29 cellular contexts compared by ENCODE assay signal in genomic region chr20:61966492-61967244, GRCh38.
DNase-seq lines count a peak whose midpoint lies in the region; ATAC-seq, FAIRE-seq and TF ChIP-seq lines count a peak whose summit lies in the region.
"Had no signal": no experiment of that assay in that cellular context is flagged by ENCODE, and none has a peak within 500 bp of the region (broad histone marks: within the 10 kb centered on the region; RNA-seq: fewer than 3 reads in every experiment).

No MANE protein-coding gene starts in this region.

- peak; percentile 51 for DNase-seq in activated CD4-positive, alpha-beta T cell treated with anti-CD3 and anti-CD28 coated beads, Interleukin-2, amount 10 ng/mL, durations not matched to agents 24 days and 14 days
- no peak for DNase-seq in activated CD4-positive, alpha-beta T cell treated with anti-CD3 and anti-CD28 coated beads for 48 hours
- DNase-seq in Panc1 (ENCODE audit: low read depth, low spot score) (no peak), HepG2 (ENCODE audit: low spot score) (peak; percentile 39), spleen (peak; percentile 80), H54 (ENCODE audit: insufficient read length, low spot score) (no peak), NCI-H82 treated with DMSO at 0.1 percent for 48 hours (lab: John Stamatoyannopoulos, UW; ENCODE audit: unreplicated experiment) (no peak)
- DNase-seq: 8988T; activated CD4-positive, alpha-beta T cell treated with anti-CD3 and anti-CD28 coated beads, Interleukin-2, amount 50 U/mL, for 4 hours; activated CD4-positive, CD25-positive, alpha-beta regulatory T cell; mammary epithelial cell; MV-4-11; NCI-H2107; NCI-H446 treated with DMSO at 0.1 percent for 48 hours; NCI-H774; stimulated activated CD4-positive, alpha-beta T cell treated with anti-CD3 and anti-CD28 coated beads, Interleukin-4, amount 100 ng/mL, for 1 hour; T-helper 1 cell; transverse colon had no signal

- TF ChIP-seq POLR2A in HepG2 (IDR thresholded peaks at IDR 0.05; ENCODE audit: insufficient read depth in 1 of 2, low read depth in 2 of 2, low read length in 2 of 2), result no peak
- no peak for TF ChIP-seq POLR2A in spleen (IDR thresholded peaks at IDR 0.05)
- TF ChIP-seq POLR2A in H54 (IDR thresholded peaks at IDR 0.05; ENCODE audit: low read depth, low read length), result no peak

- WGBS in HepG2 (ENCODE audit: low lambda C conversion rate), result 50% methylated on average over 15 of the region's 25 CpGs
- WGBS in spleen, 5 donors, result 74 to 86% (median 78%) methylated on average over 3 to 25 of the region's 25 CpGs

- POLR2A ChIA-PET in Panc1 (lab: Charles Lee), result no interaction called here
- POLR2A ChIA-PET in HepG2 (lab: Yijun Ruan, JAX), result no interaction called here

- TF ChIP-seq EP300 in HepG2 (IDR thresholded peaks at IDR 0.05; ENCODE audit: low read depth in 2 of 2, low read length in 2 of 2), result no peak
- no peak for TF ChIP-seq EP300 in HepG2 (CRISPR knock-in tag; IDR thresholded peaks at IDR 0.05; ENCODE audit: borderline replicate concordance)

- CTCF ChIA-PET in Panc1 (lab: Charles Lee), result interaction anchor here (0.6 kb wide), 1 partner anchor 606 kb away, joined by 3 read pairs; no protein-coding TSS in a partner anchor
- CTCF ChIA-PET in HepG2 (lab: Yijun Ruan, JAX; ENCODE audit: low intra/inter-chr PET ratio, low total read pairs), result no interaction called here

- H3K27ac Mint-ChIP-seq in activated CD4-positive, alpha-beta T cell treated with anti-CD3 and anti-CD28 coated beads, Interleukin-2, amount 10 ng/mL, durations not matched to agents 24 days and 14 days, result no peak overlapping the region
- H3K27ac Mint-ChIP-seq: activated naive CD4-positive, alpha-beta T cell treated with anti-CD3 and anti-CD28 coated beads, Interleukin-2, amount 50 U/mL, for 24 hours; activated T-helper 2 cell treated with anti-CD3 and anti-CD28 coated beads, Interferon-gamma antibody, Interleukin-2, Interleukin-4, amounts not matched to agents 10 μg/mL and 5 μg/mL and 100 μg/mL, durations not matched to agents 14 hours and 24 hours and 36 hours; CD14-positive monocyte had no signal

- no peak overlapping the region for H3K27ac ChIP-seq in Panc1 (ENCODE audit: low read length)
- no peak overlapping the region for H3K27ac ChIP-seq in HepG2 (ENCODE audit: extremely low read length, insufficient read depth, low read length)
- no peak overlapping the region for H3K27ac ChIP-seq in spleen
- H3K27ac ChIP-seq: gastroesophageal sphincter, hepatocyte, transverse colon had no signal

- H2AFZ ChIP-seq in HepG2 (ENCODE audit: low read length), result no peak overlapping the region
- H2AFZ ChIP-seq: hepatocyte had no signal

- H4K20me1 ChIP-seq in HepG2 (ENCODE audit: insufficient read depth, low read length), result no peaks in the 10 kb centered on the region

- BruUV-seq in Panc1 (replicated peaks; lab: Mats Ljungman, UMichigan), result no TSS peak
- BruUV-seq in HepG2 (replicated peaks; lab: Mats Ljungman, UMichigan), result no TSS peak

- in situ Hi-C loops in Panc1 (cut with HindIII; ENCODE audit: low pct_unique_long_range_greater_than_20kb, low sequenced_read_pairs), result no loop called here
- in situ Hi-C loops in HepG2 (cut with HindIII; ENCODE audit: extremely low pct_ligation_motif_present, low pct_unique_long_range_greater_than_20kb), result loop anchor here (5.0 kb wide), 1 partner anchor 49 kb away; no protein-coding TSS in a partner anchor

- ATAC-seq in Panc1, result peak; percentile 42; the same call in 1 of the 2 replicates
- ATAC-seq in HepG2, result peak; percentile 63
- ATAC-seq in GM21786 (IDR thresholded peaks at IDR 0.05; ENCODE audit: unreplicated experiment), result no peak
- ATAC-seq: gastroesophageal sphincter, sciatic nerve had no signal

- no peaks in the 10 kb centered on the region for H3K4me1 Mint-ChIP-seq in activated CD4-positive, alpha-beta T cell treated with anti-CD3 and anti-CD28 coated beads, Interleukin-2, amount 10 ng/mL, durations not matched to agents 24 days and 14 days
- H3K4me1 Mint-ChIP-seq: activated naive CD4-positive, alpha-beta T cell treated with anti-CD3 and anti-CD28 coated beads, Interleukin-2, amount 50 U/mL, for 24 hours; CD14-positive monocyte had no signal

- H3K9ac ChIP-seq in HepG2 (ENCODE audit: insufficient read depth, low read depth, low read length), result no peak overlapping the region

- H3K4me3 ChIP-seq in Panc1 (ENCODE audit: low read depth in 2 of 2, low read length in 2 of 2) (no peak overlapping the region), HepG2 (replicated peaks in 1 of 3; ENCODE audit: insufficient read depth in 1 of 3, low read depth in 2 of 3, low read length in 3 of 3) (peak overlapping the region in 1 of 3 experiments; percentile 19; a peak in 1 of 6 replicates), spleen (no peak overlapping the region)
- H3K4me3 ChIP-seq: gastroesophageal sphincter, hepatocyte, transverse colon had no signal

- H3K9me3 ChIP-seq in Panc1 (ENCODE audit: control insufficient read depth, insufficient read depth, low read depth, low read length) (no peaks in the 10 kb centered on the region), HepG2 (ENCODE audit: low read length) (no peaks in the 10 kb centered on the region), spleen (no peaks in the 10 kb centered on the region)
- H3K9me3 ChIP-seq: Caco-2, gastroesophageal sphincter, transverse colon had no signal

- intact Hi-C loops in activated CD4-positive, alpha-beta T cell treated with anti-CD3 and anti-CD28 coated beads, Interleukin-2, amount 10 ng/mL, durations not matched to agents 24 days and 14 days (cut with micrococcal nuclease), result no loop called here
- intact Hi-C loops in Panc1 (cut with micrococcal nuclease; ENCODE audit: unreplicated experiment) (no loop called here), HepG2 (cut with micrococcal nuclease; ENCODE audit: unreplicated experiment) (no loop called here), spleen (cut with DNase I; ENCODE audit: low total_unique reads) (no loop called here)

- peak overlapping the region; percentile 69 for H3K4me2 ChIP-seq in HepG2 (ENCODE audit: low read depth, low read length)
- H3K4me2 ChIP-seq: hepatocyte had no signal

- H3K79me2 ChIP-seq in HepG2 (ENCODE audit: insufficient read depth, low read length), result no peaks in the 10 kb centered on the region
- H3K79me2 ChIP-seq: hepatocyte had no signal

- no peaks in the 10 kb centered on the region for H3K27me3 ChIP-seq in Panc1 (ENCODE audit: control insufficient read depth, insufficient read depth, low read length)
- no peaks in the 10 kb centered on the region; a peak in 1 of 5 replicates for H3K27me3 ChIP-seq in HepG2 (ENCODE audit: control insufficient read depth in 1 of 2, insufficient read depth in 2 of 2, low read length in 2 of 2)
- H3K27me3 ChIP-seq in spleen (replicated peaks in 1 of 7), result peaks cover 0 to 31% (median 19%) of the 10 kb centered on the region in 7 donors
- H3K27me3 ChIP-seq: hepatocyte had no signal

- H3K4me1 ChIP-seq in Panc1 (ENCODE audit: control insufficient read depth, insufficient read depth, low read length) (no peaks in the 10 kb centered on the region), HepG2 (ENCODE audit: insufficient read depth, low read length) (peaks cover 31% of the 10 kb centered on the region), spleen (peaks cover 0 to 20% (median 3%) of the 10 kb centered on the region in 6 donors)
- H3K4me1 ChIP-seq: Caco-2, transverse colon had no signal

- no peak overlapping the region for H3K4me3 Mint-ChIP-seq in activated CD4-positive, alpha-beta T cell treated with anti-CD3 and anti-CD28 coated beads, Interleukin-2, amount 10 ng/mL, durations not matched to agents 24 days and 14 days
- H3K4me3 Mint-ChIP-seq: activated naive CD4-positive, alpha-beta T cell treated with anti-CD3 and anti-CD28 coated beads, Interleukin-2, amount 50 U/mL, for 24 hours; neural crest cell had no signal

- H3K36me3 ChIP-seq in Panc1 (ENCODE audit: control insufficient read depth, insufficient read depth, low read length) (no peaks in the 10 kb centered on the region), HepG2 (replicated peaks in 1 of 2; ENCODE audit: control insufficient read depth in 1 of 2, insufficient read depth in 2 of 2, low read length in 2 of 2) (peaks cover 0 to 2% of the 10 kb centered on the region in 2 experiments; a peak in 2 of 5 replicates), spleen (peaks cover 0 to 2% (median under 1%) of the 10 kb centered on the region in 6 donors)
- H3K36me3 ChIP-seq: transverse colon had no signal

- H3K27me3 Mint-ChIP-seq in activated CD4-positive, alpha-beta T cell treated with anti-CD3 and anti-CD28 coated beads, Interleukin-2, amount 10 ng/mL, durations not matched to agents 24 days and 14 days, result peaks cover 14% of the 10 kb centered on the region

- FAIRE-seq in HepG2 (lab: Jason Lieb, UNC) (no peak), H54 (lab: Jason Lieb, UNC) (no peak)
- FAIRE-seq: endothelial cell of umbilical vein, G401.6 had no signal

- no peak for TF ChIP-seq CTCF in Panc1 (IDR thresholded peaks at IDR 0.05)
- 0 out of 2 replicates have a peak, but pooled peaks have one; percentile 7 for TF ChIP-seq CTCF in HepG2 (CRISPR knock-in tag; IDR thresholded peaks at IDR 0.05)
- TF ChIP-seq CTCF in spleen (IDR thresholded peaks at IDR 0.05 in 8 of 11, conservative IDR thresholded peaks at IDR 0.05 in 3 of 11), result no peak

- no peak for TF ChIP-seq RAD21 in HepG2 (CRISPR knock-in tag; IDR thresholded peaks at IDR 0.05)

- no peaks in the 10 kb centered on the region for H3K36me3 Mint-ChIP-seq in activated CD4-positive, alpha-beta T cell treated with anti-CD3 and anti-CD28 coated beads, Interleukin-2, amount 10 ng/mL, durations not matched to agents 24 days and 14 days (ENCODE audit: low read depth)
- H3K36me3 Mint-ChIP-seq: CD14-positive monocyte had no signal

- no peaks in the 10 kb centered on the region for H3K9me3 Mint-ChIP-seq in activated CD4-positive, alpha-beta T cell treated with anti-CD3 and anti-CD28 coated beads, Interleukin-2, amount 10 ng/mL, durations not matched to agents 24 days and 14 days
- H3K9me3 Mint-ChIP-seq: activated T-helper 2 cell treated with anti-CD3 and anti-CD28 coated beads, Interferon-gamma antibody, Interleukin-2, Interleukin-4, amounts not matched to agents 10 μg/mL and 5 μg/mL and 100 μg/mL, durations not matched to agents 14 hours and 24 hours and 36 hours; neural crest cell had no signal

Comparison
In these comparisons a context has a peak if more than half of its experiments do, and no peak if none do; other contexts are left out.
1. DNase-seq: peak in activated CD4-positive, alpha-beta T cell treated with anti-CD3 and anti-CD28 coated beads, Interleukin-2, amount 10 ng/mL, durations not matched to agents 24 days and 14 days (single experiment), HepG2 (single experiment) and spleen (single experiment); none in activated CD4-positive, alpha-beta T cell treated with anti-CD3 and anti-CD28 coated beads for 48 hours (single experiment), Panc1 (single experiment), H54 (single experiment) and NCI-H82 treated with DMSO at 0.1 percent for 48 hours (single experiment).